8 cellular contexts compared by ENCODE assay signal in genomic region chr9:112378441-112379176, GRCh38. TPM values are rescaled to one million over a fixed set of nuclear protein-coding genes. Genes with fewer than 3 reads are reported as not detected.
DNase-seq lines count a peak whose midpoint lies in the region; ATAC-seq, FAIRE-seq and TF ChIP-seq lines count a peak whose summit lies in the region.

No MANE protein-coding gene starts in this region.

- no peaks in the 10 kb centered on the region for H3K36me3 ChIP-seq in heart left ventricle

- H3K27me3 ChIP-seq in heart left ventricle, result no peaks in the 10 kb centered on the region

- H3K36me3 Mint-ChIP-seq in activated T-cell treated with anti-CD3 and anti-CD28 coated beads, Interleukin-2, amount 50 U/mL, for 72 hours (ENCODE audit: insufficient read depth in 2 of 2), result peaks cover 3 to 6% of the 10 kb centered on the region in 2 donors

- ATAC-seq in GM21528 (IDR thresholded peaks at IDR 0.05; ENCODE audit: low FRiP score, unreplicated experiment) (peak; percentile 17), heart left ventricle (no peak)
- peak; percentile 3 to 4 for ATAC-seq in activated T-cell treated with anti-CD3 and anti-CD28 coated beads, Interleukin-2, amount 50 U/mL, for 72 hours (replicated peaks in 1 of 2)

- H3K27ac Mint-ChIP-seq in activated T-cell treated with anti-CD3 and anti-CD28 coated beads, Interleukin-2, amount 50 U/mL, for 72 hours, result peak overlapping the region; percentile 100

- peaks cover 0 to 52% (median 32%) of the 10 kb centered on the region in 12 donors for H3K4me1 ChIP-seq in heart left ventricle

- intact Hi-C loops in heart left ventricle (cut with DNase I), result loop anchor here in 3 of 10 donors (1.0 to 10.0 kb wide), 3 partner anchors 45 to 484 kb away; partner anchors contain the start of genes PTBP3 (in 2 of the 3) and UGCG (in 1 of the 3)

- H3K4me1 Mint-ChIP-seq in activated T-cell treated with anti-CD3 and anti-CD28 coated beads, Interleukin-2, amount 50 U/mL, for 72 hours (ENCODE audit: low read depth), result peaks cover 55% of the 10 kb centered on the region

- H3K4me3 ChIP-seq in heart left ventricle, result peak overlapping the region; percentile 47 to 99 (median 82)

- peak overlapping the region; percentile 99 to 100 for H3K4me3 Mint-ChIP-seq in activated T-cell treated with anti-CD3 and anti-CD28 coated beads, Interleukin-2, amount 50 U/mL, for 72 hours

- no peak for FAIRE-seq in H54 (lab: Jason Lieb, UNC)

- no peaks in the 10 kb centered on the region for H3K9me3 Mint-ChIP-seq in activated T-cell treated with anti-CD3 and anti-CD28 coated beads, Interleukin-2, amount 50 U/mL, for 72 hours

- peak overlapping the region; percentile 90 to 99 (median 98) for H3K27ac ChIP-seq in heart left ventricle

- no peaks in the 10 kb centered on the region for H3K27me3 Mint-ChIP-seq in activated T-cell treated with anti-CD3 and anti-CD28 coated beads, Interleukin-2, amount 50 U/mL, for 72 hours (ENCODE audit: low read depth)

- DNase-seq in DMS153 treated with DMSO at 0.1 percent for 48 hours (lab: John Stamatoyannopoulos, UW; ENCODE audit: unreplicated experiment), result peak; percentile 32
- DNase-seq in Kasumi-1 (lab: John Stamatoyannopoulos, UW), result peak; percentile 20 to 42
- DNase-seq in activated T-cell treated with anti-CD3 and anti-CD28 coated beads, Interleukin-2, amount 50 U/mL, for 72 hours, result peak; percentile 30 to 37
- DNase-seq in heart left ventricle, result peak in 2 of 5 donors; percentile 44 to 57
- DNase-seq in retina, result peak; percentile 58
- no peak for DNase-seq in DMS114 treated with DMSO at 0.1 percent for 48 hours (lab: John Stamatoyannopoulos, UW; ENCODE audit: unreplicated experiment)
- DNase-seq in H54 (ENCODE audit: insufficient read length, low spot score), result no peak

- no peaks in the 10 kb centered on the region for H3K9me3 ChIP-seq in heart left ventricle

- TF ChIP-seq CTCF in heart left ventricle (IDR thresholded peaks at IDR 0.05), result no peak

- TF ChIP-seq POLR2A in heart left ventricle (IDR thresholded peaks at IDR 0.05) (no peak), H54 (IDR thresholded peaks at IDR 0.05; ENCODE audit: low read depth, low read length) (no peak)

- WGBS in heart left ventricle, 4 donors, result 10 to 21% (median 19%) methylated on average over 24 of the region's 24 CpGs

RNA-seq across cellular contexts. Expression of gene HSDL2, which starts 1.3 kb away (rescaled TPM):
- total RNA-seq in activated T-cell treated with anti-CD3 and anti-CD28 coated beads, Interleukin-2, amount 50 U/mL, for 72 hours, result 10 to 100 TPM; 27.3 to 33.1 TPM
- total RNA-seq in heart left ventricle, result 100 to 1,000 TPM; 112 to 241 (median 181) TPM
- 100 to 1,000 TPM in 1 of 2 donors, 10 to 100 TPM in 1; 54.0 to 146 TPM for polyA plus RNA-seq in heart left ventricle

RNA-seq across cellular contexts. Expression of gene PTBP3, which starts 45.2 kb away (rescaled TPM):
- total RNA-seq in activated T-cell treated with anti-CD3 and anti-CD28 coated beads, Interleukin-2, amount 50 U/mL, for 72 hours, result 100 to 1,000 TPM; 125 to 138 TPM
- total RNA-seq in heart left ventricle, result 10 to 100 TPM in 7 of 9 donors, 1 to 10 TPM in 2; 9.8 to 49.0 (median 17.7) TPM
- polyA plus RNA-seq in heart left ventricle, result 1 to 10 TPM; 2.8 to 6.7 TPM

Comparison
In these comparisons a context has a peak if more than half of its experiments do, and no peak if none do; other contexts are left out.
1. DNase-seq: peak in DMS153 treated with DMSO at 0.1 percent for 48 hours (single experiment), Kasumi-1 (2 of 2), activated T-cell treated with anti-CD3 and anti-CD28 coated beads, Interleukin-2, amount 50 U/mL, for 72 hours (2 of 2) and retina (single experiment); none in DMS114 treated with DMSO at 0.1 percent for 48 hours (single experiment) and H54 (single experiment).
2. ATAC-seq: peak in GM21528 (single experiment) and activated T-cell treated with anti-CD3 and anti-CD28 coated beads, Interleukin-2, amount 50 U/mL, for 72 hours (2 of 2); none in heart left ventricle (0 of 4).